ENCODE assay signal across 12 cellular contexts in the genomic region with DNA sequence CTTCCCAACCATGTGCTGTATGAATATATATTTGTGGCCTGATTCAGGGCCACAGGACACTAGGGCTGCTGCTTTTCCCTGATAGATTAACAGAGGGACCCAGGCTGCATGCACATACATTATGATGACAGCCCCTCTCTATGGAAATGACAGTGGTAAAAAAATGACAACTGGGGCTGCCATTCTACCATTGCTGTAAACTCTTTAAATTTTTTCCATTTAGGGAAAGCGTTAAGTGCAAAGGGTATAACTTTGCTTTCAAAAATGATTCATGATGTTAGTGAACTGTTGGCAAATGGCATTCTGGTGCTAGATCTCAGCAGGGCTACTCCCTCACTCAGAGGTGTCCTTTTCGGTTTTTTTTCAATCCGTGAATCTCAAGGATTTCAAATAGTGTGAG. TPM values are rescaled to one million over a fixed set of nuclear protein-coding genes. Genes with fewer than 3 reads are reported as not detected.
DNase-seq lines count a peak whose midpoint lies in the region; ATAC-seq and TF ChIP-seq lines count a peak whose summit lies in the region.
"Had no signal": no experiment of that assay in that cellular context is flagged by ENCODE, and none has a peak within 500 bp of the region (broad histone marks: within the 10 kb centered on the region; RNA-seq: fewer than 3 reads in every experiment).

No MANE protein-coding gene starts in this region.

- intact Hi-C loops in breast epithelium (cut with DNase I; ENCODE audit: low total_unique reads) (loop anchor here (5.0 kb wide), 1 partner anchor 94 kb away; no protein-coding TSS in a partner anchor), stomach (cut with DNase I; ENCODE audit: low total_unique reads) (no loop called here)

- 0 out of 2 replicates have a peak overlapping the region, but pooled peaks have one; percentile 7 for H3K27ac ChIP-seq in HL-60 (replicated peaks)
- peak overlapping the region; percentile 23 to 99 for H3K27ac ChIP-seq in breast epithelium
- H3K27ac ChIP-seq in stomach = peak overlapping the region; percentile 80 to 100 (median 98)

- DNase-seq in HL-60 (ENCODE audit: low read depth in 1 of 2, low spot score in 1 of 2) = no peak
- peak in 1 of 2 donors; percentile 17 for DNase-seq in breast epithelium (ENCODE audit: low spot score in 2 of 2)
- DNase-seq in kidney tubule cell (ENCODE audit: low spot score) = peak; percentile 28
- DNase-seq in stomach = no peak
- no peak for DNase-seq in ACHN
- no peak for DNase-seq in NCI-H1105 treated with DMSO at 0.1 percent for 48 hours (lab: John Stamatoyannopoulos, UW)
- DNase-seq: activated CD4-positive, CD25-positive, alpha-beta regulatory T cell; NCI-H1105 had no signal

- peaks cover 5 to 34% of the 10 kb centered on the region in 2 donors for H3K4me1 ChIP-seq in breast epithelium
- peaks cover 51 to 75% (median 65%) of the 10 kb centered on the region in 4 donors for H3K4me1 ChIP-seq in stomach

- ATAC-seq in GM18520 (IDR thresholded peaks at IDR 0.05; ENCODE audit: unreplicated experiment) = no peak
- no peak for ATAC-seq in GM18858 (IDR thresholded peaks at IDR 0.05; ENCODE audit: unreplicated experiment)
- ATAC-seq: activated naive CD4-positive, alpha-beta T cell treated with anti-CD3 and anti-CD28 coated beads, Interleukin-2, amount 50 U/mL, for 72 hours had no signal

- no peak for TF ChIP-seq EP300 in stomach (IDR thresholded peaks at IDR 0.05)

- WGBS in stomach, 5 donors = 29 to 49% (median 35%) methylated on average over 3 of the region's 3 CpGs

- H3K9me3 ChIP-seq in breast epithelium (no peaks in the 10 kb centered on the region), stomach (no peaks in the 10 kb centered on the region)
- H3K9me3 ChIP-seq: neutrophil had no signal

- no peaks in the 10 kb centered on the region for H3K36me3 ChIP-seq in breast epithelium
- peaks cover 0 to under 1% (median 0%) of the 10 kb centered on the region in 4 donors for H3K36me3 ChIP-seq in stomach

- TF ChIP-seq POLR2A in breast epithelium (IDR thresholded peaks at IDR 0.05) = no peak
- TF ChIP-seq POLR2A in stomach (IDR thresholded peaks at IDR 0.05) = no peak

- H3K27me3 ChIP-seq in HL-60 (ENCODE audit: insufficient read depth, poor library complexity, severe bottlenecking) (no peaks in the 10 kb centered on the region), breast epithelium (no peaks in the 10 kb centered on the region), stomach (no peaks in the 10 kb centered on the region)
- H3K27me3 ChIP-seq: neutrophil had no signal

- in situ Hi-C loops in ACHN (cut with HindIII; ENCODE audit: low pct_ligation_motif_present, low pct_unique_long_range_greater_than_20kb, low sequenced_read_pairs) = no loop called here

- H3K4me3 ChIP-seq in HL-60 (replicated peaks; ENCODE audit: insufficient read depth, low read length) = no peak overlapping the region
- H3K4me3 ChIP-seq in breast epithelium = no peak overlapping the region
- H3K4me3 ChIP-seq in stomach = peak overlapping the region in 1 of 4 donors; percentile 5

- no peak for TF ChIP-seq CTCF in HL-60 (IDR thresholded peaks at IDR 0.05; ENCODE audit: insufficient read depth, low read length)
- TF ChIP-seq CTCF in breast epithelium (IDR thresholded peaks at IDR 0.05) = no peak
- TF ChIP-seq CTCF in stomach (IDR thresholded peaks at IDR 0.05) = no peak

RNA-seq across cellular contexts. Expression of a gene that starts 4.2 kb away (rescaled TPM):
- total RNA-seq in breast epithelium (10 to 100 TPM; 53.1 to 91.2 (median 65.9) TPM), stomach (100 to 1,000 TPM in 2 of 5 donors, 10 to 100 TPM in 3; 58.6 to 169 (median 80.5) TPM)
- 10 to 100 TPM; 21.3 to 41.2 (median 34.6) TPM for polyA plus RNA-seq in stomach

Comparison
In these comparisons a context has a peak if more than half of its experiments do, and no peak if none do; other contexts are left out.
1. H3K27ac ChIP-seq: peak in every context shown above with its lines; median percentile 98 in stomach; 61 in breast epithelium; 7 in HL-60.